In the genomic region with DNA sequence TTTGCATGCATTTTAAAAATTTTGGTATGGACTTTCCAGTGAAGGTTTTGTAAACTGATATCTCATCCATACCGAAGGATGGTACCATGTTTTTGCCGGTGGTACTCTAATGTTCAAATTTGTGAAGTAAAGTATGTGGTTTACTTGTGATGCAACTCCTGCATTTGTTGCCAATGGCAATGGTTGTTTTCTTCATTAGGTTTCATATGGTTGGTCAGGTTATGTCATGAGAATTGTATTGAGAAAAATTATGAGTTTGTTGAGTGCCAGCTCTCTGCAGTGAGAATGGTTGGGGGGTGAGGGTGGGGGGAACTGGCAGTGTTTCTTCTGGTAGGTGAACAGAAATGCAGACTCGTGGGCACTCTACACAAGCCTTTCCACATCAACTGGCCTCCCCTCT, we compare ENCODE assay signal across 2 cellular contexts.
TF ChIP-seq lines count a peak whose summit lies in the region.

No MANE protein-coding gene starts in this region.

TF ChIP-seq in SK-N-SH, 30 proteins besides CTCF, POLR2A, EP300 and RAD21 (continued from another document):
- no peak for TF ChIP-seq RXRA (IDR thresholded peaks at IDR 0.05; ENCODE audit: borderline replicate concordance, low read depth)
- no peak for TF ChIP-seq JUND (IDR thresholded peaks at IDR 0.05)
- TF ChIP-seq, protein P1, sequence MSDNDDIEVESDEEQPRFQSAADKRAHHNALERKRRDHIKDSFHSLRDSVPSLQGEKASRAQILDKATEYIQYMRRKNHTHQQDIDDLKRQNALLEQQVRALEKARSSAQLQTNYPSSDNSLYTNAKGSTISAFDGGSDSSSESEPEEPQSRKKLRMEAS (IDR thresholded peaks at IDR 0.05; ENCODE audit: low read depth): no peak
- TF ChIP-seq, protein P2, sequence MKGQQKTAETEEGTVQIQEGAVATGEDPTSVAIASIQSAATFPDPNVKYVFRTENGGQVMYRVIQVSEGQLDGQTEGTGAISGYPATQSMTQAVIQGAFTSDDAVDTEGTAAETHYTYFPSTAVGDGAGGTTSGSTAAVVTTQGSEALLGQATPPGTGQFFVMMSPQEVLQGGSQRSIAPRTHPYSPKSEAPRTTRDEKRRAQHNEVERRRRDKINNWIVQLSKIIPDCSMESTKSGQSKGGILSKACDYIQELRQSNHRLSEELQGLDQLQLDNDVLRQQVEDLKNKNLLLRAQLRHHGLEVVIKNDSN (IDR thresholded peaks at IDR 0.05; ENCODE audit: borderline replicate concordance, low read depth): no peak
- no peak for TF ChIP-seq EZH2phosphoT487 (IDR thresholded peaks at IDR 0.05; ENCODE audit: borderline replicate concordance, low read depth)
- no peak for TF ChIP-seq FOXJ3 (CRISPR knock-in tag; IDR thresholded peaks at IDR 0.05)
- TF ChIP-seq, protein P3, sequence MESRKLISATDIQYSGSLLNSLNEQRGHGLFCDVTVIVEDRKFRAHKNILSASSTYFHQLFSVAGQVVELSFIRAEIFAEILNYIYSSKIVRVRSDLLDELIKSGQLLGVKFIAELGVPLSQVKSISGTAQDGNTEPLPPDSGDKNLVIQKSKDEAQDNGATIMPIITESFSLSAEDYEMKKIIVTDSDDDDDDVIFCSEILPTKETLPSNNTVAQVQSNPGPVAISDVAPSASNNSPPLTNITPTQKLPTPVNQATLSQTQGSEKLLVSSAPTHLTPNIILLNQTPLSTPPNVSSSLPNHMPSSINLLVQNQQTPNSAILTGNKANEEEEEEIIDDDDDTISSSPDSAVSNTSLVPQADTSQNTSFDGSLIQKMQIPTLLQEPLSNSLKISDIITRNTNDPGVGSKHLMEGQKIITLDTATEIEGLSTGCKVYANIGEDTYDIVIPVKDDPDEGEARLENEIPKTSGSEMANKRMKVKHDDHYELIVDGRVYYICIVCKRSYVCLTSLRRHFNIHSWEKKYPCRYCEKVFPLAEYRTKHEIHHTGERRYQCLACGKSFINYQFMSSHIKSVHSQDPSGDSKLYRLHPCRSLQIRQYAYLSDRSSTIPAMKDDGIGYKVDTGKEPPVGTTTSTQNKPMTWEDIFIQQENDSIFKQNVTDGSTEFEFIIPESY (IDR thresholded peaks at IDR 0.05; ENCODE audit: borderline replicate concordance, low read depth): no peak
- no peak for TF ChIP-seq NFIC (IDR thresholded peaks at IDR 0.05; ENCODE audit: borderline replicate concordance)
- no peak for TF ChIP-seq RCOR1 (IDR thresholded peaks at IDR 0.05; ENCODE audit: low read length)
TF ChIP-seq in SK-N-SH: peak in this region for 0.

TF ChIP-seq in SK-N-SH treated with all-trans-retinoic acid at 6 μM for 48 hours, 23 proteins besides CTCF, POLR2A, EP300 and RAD21 (continued from another document):
- TF ChIP-seq, protein P4, sequence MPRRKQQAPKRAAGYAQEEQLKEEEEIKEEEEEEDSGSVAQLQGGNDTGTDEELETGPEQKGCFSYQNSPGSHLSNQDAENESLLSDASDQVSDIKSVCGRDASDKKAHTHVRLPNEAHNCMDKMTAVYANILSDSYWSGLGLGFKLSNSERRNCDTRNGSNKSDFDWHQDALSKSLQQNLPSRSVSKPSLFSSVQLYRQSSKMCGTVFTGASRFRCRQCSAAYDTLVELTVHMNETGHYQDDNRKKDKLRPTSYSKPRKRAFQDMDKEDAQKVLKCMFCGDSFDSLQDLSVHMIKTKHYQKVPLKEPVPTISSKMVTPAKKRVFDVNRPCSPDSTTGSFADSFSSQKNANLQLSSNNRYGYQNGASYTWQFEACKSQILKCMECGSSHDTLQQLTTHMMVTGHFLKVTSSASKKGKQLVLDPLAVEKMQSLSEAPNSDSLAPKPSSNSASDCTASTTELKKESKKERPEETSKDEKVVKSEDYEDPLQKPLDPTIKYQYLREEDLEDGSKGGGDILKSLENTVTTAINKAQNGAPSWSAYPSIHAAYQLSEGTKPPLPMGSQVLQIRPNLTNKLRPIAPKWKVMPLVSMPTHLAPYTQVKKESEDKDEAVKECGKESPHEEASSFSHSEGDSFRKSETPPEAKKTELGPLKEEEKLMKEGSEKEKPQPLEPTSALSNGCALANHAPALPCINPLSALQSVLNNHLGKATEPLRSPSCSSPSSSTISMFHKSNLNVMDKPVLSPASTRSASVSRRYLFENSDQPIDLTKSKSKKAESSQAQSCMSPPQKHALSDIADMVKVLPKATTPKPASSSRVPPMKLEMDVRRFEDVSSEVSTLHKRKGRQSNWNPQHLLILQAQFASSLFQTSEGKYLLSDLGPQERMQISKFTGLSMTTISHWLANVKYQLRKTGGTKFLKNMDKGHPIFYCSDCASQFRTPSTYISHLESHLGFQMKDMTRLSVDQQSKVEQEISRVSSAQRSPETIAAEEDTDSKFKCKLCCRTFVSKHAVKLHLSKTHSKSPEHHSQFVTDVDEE (CRISPR knock-in tag; IDR thresholded peaks at IDR 0.05): no peak
